8 cellular contexts compared by ENCODE assay signal in the genomic region with DNA sequence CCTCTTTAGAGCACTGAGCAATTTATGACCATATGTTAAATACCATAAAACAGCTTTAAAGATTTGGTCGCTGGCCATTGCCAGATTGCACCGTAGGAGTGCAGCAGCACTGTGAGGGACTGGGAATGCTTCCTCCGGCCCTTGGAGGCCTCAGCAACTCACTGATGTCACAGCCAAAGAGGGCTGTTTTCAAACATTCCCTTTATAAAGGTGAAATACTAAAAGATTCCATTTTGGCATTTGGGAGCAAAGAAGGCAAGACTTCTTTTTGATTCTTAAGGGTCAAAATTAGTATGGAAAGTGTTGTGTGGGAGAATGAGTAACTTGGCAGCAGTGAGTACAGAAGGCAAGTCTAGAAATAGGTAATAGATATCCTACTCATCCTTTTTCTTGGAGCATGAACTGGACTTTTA.
DNase-seq lines count a peak whose midpoint lies in the region; ATAC-seq and TF ChIP-seq lines count a peak whose summit lies in the region.

No MANE protein-coding gene starts in this region.

- H3K27me3 ChIP-seq in heart left ventricle (no peaks in the 10 kb centered on the region), body of pancreas (no peaks in the 10 kb centered on the region), lung (ENCODE audit: control insufficient read depth, insufficient read depth) (no peaks in the 10 kb centered on the region)

- ATAC-seq in heart left ventricle (peak in 1 of 4 donors; percentile 35), Right ventricle myocardium inferior (no peak), body of pancreas (no peak), lung (ENCODE audit: insufficient read depth, low FRiP score) (no peak), HG03025 (IDR thresholded peaks at IDR 0.05; ENCODE audit: low FRiP score, unreplicated experiment) (no peak)

- DNase-seq in heart left ventricle: peak in 1 of 5 donors; percentile 18
- DNase-seq in Right ventricle myocardium inferior (ENCODE audit: missing footprints): no peak
- DNase-seq in body of pancreas: no peak
- no peak for DNase-seq in lung (ENCODE audit: low spot score)
- no peak for DNase-seq in NK-92 (lab: John Stamatoyannopoulos, UW; ENCODE audit: unreplicated experiment)
- DNase-seq in stimulated activated CD8-positive, alpha-beta memory T cell treated with anti-CD3 and anti-CD28 coated beads, Interleukin-4, amount 100 ng/mL, for 48 hours: no peak
- no peak for DNase-seq in NAMALWA (ENCODE audit: low spot score)

- H3K36me3 ChIP-seq in heart left ventricle (no peaks in the 10 kb centered on the region), body of pancreas (replicated peaks in 1 of 2; ENCODE audit: insufficient read depth in 1 of 2, low read depth in 2 of 2) (no peaks in the 10 kb centered on the region), lung (ENCODE audit: control insufficient read depth in 2 of 2, insufficient read depth in 2 of 2, low read length in 2 of 2) (no peaks in the 10 kb centered on the region)

- 37 to 55% (median 51%) methylated on average over 3 of the region's 3 CpGs for WGBS in heart left ventricle, 4 donors
- 73 to 93% methylated on average over 3 of the region's 3 CpGs for WGBS in body of pancreas, 2 donors
- WGBS in lung, 2 donors: 61 to 76% methylated on average over 3 of the region's 3 CpGs

- H3K9me3 ChIP-seq in heart left ventricle (peaks cover 0 to 10% (median 0%) of the 10 kb centered on the region in 12 donors), body of pancreas (no peaks in the 10 kb centered on the region), lung (ENCODE audit: control insufficient read depth in 2 of 2, insufficient read depth in 1 of 2, low read length in 1 of 2) (no peaks in the 10 kb centered on the region)

- intact Hi-C loops in heart left ventricle (cut with DNase I) (loop anchor here in 6 of 10 donors (2.0 to 10.0 kb wide), 4 partner anchors 441 to 451 kb away; a partner anchor contains a TSS), Right ventricle myocardium inferior (cut with DNase I) (loop anchor here (5.0 kb wide), 1 partner anchor 62 kb away; a partner anchor contains a TSS), body of pancreas (cut with DNase I) (no loop called here)

- TF ChIP-seq POLR2A in heart left ventricle (IDR thresholded peaks at IDR 0.05) (no peak), body of pancreas (IDR thresholded peaks at IDR 0.05) (no peak)

- no peak overlapping the region for H3K4me3 ChIP-seq in heart left ventricle
- no peak overlapping the region for H3K4me3 ChIP-seq in body of pancreas
- H3K4me3 ChIP-seq in lung: no peak overlapping the region

- no peak for TF ChIP-seq CTCF in heart left ventricle (IDR thresholded peaks at IDR 0.05)
- TF ChIP-seq CTCF in body of pancreas (IDR thresholded peaks at IDR 0.05): no peak
- no peak for TF ChIP-seq CTCF in lung (IDR thresholded peaks at IDR 0.05; ENCODE audit: control extremely low read depth, extremely low read depth)

- H3K4me1 ChIP-seq in heart left ventricle: peaks cover 3 to 83% (median 34%) of the 10 kb centered on the region in 12 donors
- peaks cover 25% of the 10 kb centered on the region for H3K4me1 ChIP-seq in body of pancreas
- peaks cover 6 to 30% of the 10 kb centered on the region in 2 donors for H3K4me1 ChIP-seq in lung (ENCODE audit: control insufficient read depth in 2 of 2, insufficient read depth in 2 of 2, low read length in 2 of 2)

- H3K27ac ChIP-seq in heart left ventricle (peak overlapping the region in 11 of 12 donors; percentile 43 to 90 (median 59)), body of pancreas (peak overlapping the region in 3 of 4 donors; percentile 20 to 59 (median 57)), lung (ENCODE audit: low read depth in 1 of 2, low read length in 1 of 2) (peak overlapping the region; percentile 53 to 70)
